ENCODE assay signal across 20 cellular contexts in genomic region chr1:19861034-19861433, GRCh38. TPM values are rescaled to one million over a fixed set of nuclear protein-coding genes. Genes with fewer than 3 reads are reported as not detected.
DNase-seq lines count a peak whose midpoint lies in the region; ATAC-seq and TF ChIP-seq lines count a peak whose summit lies in the region.
"Had no signal": no experiment of that assay in that cellular context is flagged by ENCODE, and none has a peak within 500 bp of the region (broad histone marks: within the 10 kb centered on the region; RNA-seq: fewer than 3 reads in every experiment).

No MANE protein-coding gene starts in this region.

- no peak overlapping the region for H2BK15ac ChIP-seq in IMR-90 (ENCODE audit: low read depth, low read length)

- H3K4me3 ChIP-seq in IMR-90 (ENCODE audit: insufficient read depth, low read depth, low read length): no peak overlapping the region
- H3K4me3 ChIP-seq in mammary epithelial cell (replicated peaks in 1 of 3; ENCODE audit: insufficient read depth in 1 of 3, low read depth in 2 of 3, low read length in 3 of 3): no peak overlapping the region
- peak overlapping the region in 1 of 2 donors; percentile 41 for H3K4me3 ChIP-seq in mucosa of rectum (ENCODE audit: low read length in 2 of 2)
- H3K4me3 ChIP-seq in dorsolateral prefrontal cortex: no peak overlapping the region
- H3K4me3 ChIP-seq: adrenal gland, GM23338 had no signal

- in situ Hi-C loops in IMR-90 (cut with MboI; ENCODE audit: low sequenced_read_pairs): no loop called here
- in situ Hi-C loops in mammary epithelial cell (cut with MboI; ENCODE audit: low sequenced_read_pairs in 2 of 2): no loop called here

- H4K20me1 ChIP-seq in IMR-90 (ENCODE audit: insufficient read depth, low read length) (no peaks in the 10 kb centered on the region), mammary epithelial cell (ENCODE audit: insufficient read depth, low read length) (no peaks in the 10 kb centered on the region)

- H3K9me3 ChIP-seq in IMR-90 (ENCODE audit: control insufficient read depth, insufficient read depth, low read length) (peaks cover 3% of the 10 kb centered on the region; the same call in 1 of the 2 replicates), mammary epithelial cell (replicated peaks; ENCODE audit: insufficient read depth, low read length) (no peaks in the 10 kb centered on the region), mucosa of rectum (ENCODE audit: control insufficient read depth in 2 of 2, low read length in 2 of 2) (no peaks in the 10 kb centered on the region)

- no peaks in the 10 kb centered on the region for H3K79me1 ChIP-seq in IMR-90 (ENCODE audit: low read depth in 1 of 2, low read length in 2 of 2)

- H2BK120ac ChIP-seq in IMR-90 (ENCODE audit: low read depth, low read length): no peak overlapping the region

- no peak overlapping the region for H3K4me2 ChIP-seq in IMR-90 (ENCODE audit: low read depth, low read length)
- H3K4me2 ChIP-seq in mammary epithelial cell (ENCODE audit: insufficient read depth, low read depth, low read length): no peak overlapping the region
- H3K4me2 ChIP-seq: GM23338 had no signal

- CTCF ChIA-PET in IMR-90 (lab: Yijun Ruan, JAX) (interaction anchor here (0.8 to 1.2 kb wide), 2 partner anchors 12 to 22 kb away, joined by 3 to 4 read pairs; partner anchors contain the start of gene OTUD3), mammary epithelial cell (lab: Charles Lee; ENCODE audit: low non-redundant PET) (no interaction called here)

- no peak overlapping the region for H4K91ac ChIP-seq in IMR-90 (ENCODE audit: insufficient read depth, low read depth, low read length)

- BruUV-seq in IMR-90 (replicated peaks; lab: Mats Ljungman, UMichigan): no TSS peak
- BruUV-seq in mammary epithelial cell (replicated peaks; lab: Mats Ljungman, UMichigan): no TSS peak

- no peak overlapping the region for H3K27ac ChIP-seq in IMR-90 (ENCODE audit: insufficient read depth, low read length)
- H3K27ac ChIP-seq in mammary epithelial cell (ENCODE audit: insufficient read depth, low read depth, low read length): no peak overlapping the region
- H3K27ac ChIP-seq in mucosa of rectum (ENCODE audit: low read depth in 2 of 2, low read length in 2 of 2): peak overlapping the region; percentile 88
- no peak overlapping the region for H3K27ac ChIP-seq in dorsolateral prefrontal cortex
- H3K27ac ChIP-seq: adrenal gland had no signal

- no peak overlapping the region for H2AK9ac ChIP-seq in IMR-90 (replicated peaks; ENCODE audit: low read depth, low read length, poor library complexity)

- H3K4ac ChIP-seq in IMR-90 (ENCODE audit: low read depth, low read length): no peak overlapping the region

- TF ChIP-seq CTCF in IMR-90 (conservative IDR thresholded peaks at IDR 0.05; ENCODE audit: low read depth, low read length) (no peak), mammary epithelial cell (conservative IDR thresholded peaks at IDR 0.05 in 1 of 2, IDR thresholded peaks at IDR 0.05 in 1 of 2; ENCODE audit: extremely low read depth in 1 of 2, insufficient read depth in 1 of 2, low read depth in 1 of 2, low read length in 2 of 2) (no peak), dorsolateral prefrontal cortex (IDR thresholded peaks at IDR 0.05 in 54 of 56, conservative IDR thresholded peaks at IDR 0.05 in 2 of 56; ENCODE audit: low read depth in 1 of 56, partially characterized antibody in 56 of 56) (no peak)

- H2AK5ac ChIP-seq in IMR-90 (ENCODE audit: low read depth, low read length): no peak overlapping the region

- no peak for ATAC-seq in IMR-90 (ENCODE audit: low read depth)
- ATAC-seq: activated T-cell treated with anti-CD3 and anti-CD28 coated beads, Interleukin-2, amount 50 U/mL, for 4 hours; GM23338; Right ventricle myocardium inferior had no signal

- no peak for TF ChIP-seq POLR2A in IMR-90 (IDR thresholded peaks at IDR 0.05; ENCODE audit: low read depth, low read length)

- H3K79me2 ChIP-seq in mammary epithelial cell (ENCODE audit: insufficient read depth, low read length): no peaks in the 10 kb centered on the region

- peaks cover 6% of the 10 kb centered on the region for H3K9me1 ChIP-seq in IMR-90 (ENCODE audit: insufficient read depth, low read length)

- H2BK20ac ChIP-seq in IMR-90 (ENCODE audit: low read depth, low read length): no peak overlapping the region

- H3K27me3 ChIP-seq in IMR-90 (ENCODE audit: control insufficient read depth, insufficient read depth, low read length) (peaks cover 3% of the 10 kb centered on the region), mammary epithelial cell (ENCODE audit: insufficient read depth, low read length) (no peaks in the 10 kb centered on the region), mucosa of rectum (ENCODE audit: control insufficient read depth in 2 of 2, insufficient read depth in 2 of 2, low read length in 2 of 2) (no peaks in the 10 kb centered on the region), dorsolateral prefrontal cortex (peaks cover 0 to 19% (median 0%) of the 10 kb centered on the region in 45 donors)
- H3K27me3 ChIP-seq: adrenal gland had no signal

- WGBS in IMR-90 (ENCODE audit: extremely low coverage in 2 of 2, insufficient read length in 1 of 2), 2 experiments: no CpG with 5 or more reads among the region's 2 CpGs
- WGBS in mammary epithelial cell (ENCODE audit: low coverage, missing lambda C conversion rate): 58% methylated on average over 2 of the region's 2 CpGs

- H3K9ac ChIP-seq in IMR-90 (ENCODE audit: low read depth, low read length) (no peak overlapping the region), mammary epithelial cell (ENCODE audit: insufficient read depth, low read length) (no peak overlapping the region), mucosa of rectum (ENCODE audit: low read depth in 1 of 2, low read length in 2 of 2) (peak overlapping the region; percentile 32 to 36)

- DNase-seq in COLO668 (lab: John Stamatoyannopoulos, UW; ENCODE audit: unreplicated experiment): peak; percentile 75
- DNase-seq in IMR-90: peak; percentile 19
- DNase-seq in mammary epithelial cell: peak; percentile 53
- DNase-seq in dorsolateral prefrontal cortex: no peak
- no peak for DNase-seq in cerebellum (ENCODE audit: low spot score)
- no peak for DNase-seq in stimulated activated naive CD4-positive, alpha-beta T cell treated with Interleukin-2 at 50 U/mL for 16 hours (lab: John Stamatoyannopoulos, UW)
- DNase-seq in NCI-H774 (lab: John Stamatoyannopoulos, UW): no peak
- DNase-seq: activated CD4-positive, alpha-beta T cell treated with anti-CD3 and anti-CD28 coated beads, Interleukin-2, amount 10 ng/mL, durations not matched to agents 24 days and 14 days; activated T-cell treated with anti-CD3 and anti-CD28 coated beads, Interleukin-2, amount 50 U/mL, for 4 hours; adrenal gland; DMS79 treated with DMSO at 0.1 percent for 48 hours; NCI-H187 treated with DMSO at 0.1 percent for 48 hours; NCI-H748 treated with DMSO at 0.1 percent for 48 hours; occipital lobe; substantia nigra had no signal

- no peak overlapping the region for H2BK5ac ChIP-seq in IMR-90 (ENCODE audit: low read depth, low read length, poor library complexity, severe bottlenecking)

- H4K8ac ChIP-seq in IMR-90 (ENCODE audit: low read depth in 2 of 2, low read length in 2 of 2): no peak overlapping the region

- no peak overlapping the region for H3K56ac ChIP-seq in IMR-90 (ENCODE audit: extremely low read depth, insufficient read depth, low read length)

- no peak overlapping the region for H4K5ac ChIP-seq in IMR-90 (ENCODE audit: low read depth, low read length)

- H2AFZ ChIP-seq in IMR-90 (replicated peaks; ENCODE audit: low read length, poor library complexity): no peak overlapping the region
- no peak overlapping the region for H2AFZ ChIP-seq in mammary epithelial cell (ENCODE audit: low read depth, low read length)
- H2AFZ ChIP-seq: GM23338 had no signal

- H3K4me1 ChIP-seq in IMR-90 (ENCODE audit: control insufficient read depth, insufficient read depth, low read length) (peaks cover 6% of the 10 kb centered on the region; the same call in 1 of the 2 replicates), mammary epithelial cell (ENCODE audit: insufficient read depth, low read length) (peaks cover 22% of the 10 kb centered on the region), mucosa of rectum (ENCODE audit: control insufficient read depth in 2 of 2, insufficient read depth in 2 of 2, low read length in 2 of 2) (peaks cover 16 to 17% of the 10 kb centered on the region in 2 donors)

- H3K18ac ChIP-seq in IMR-90 (ENCODE audit: low read depth, low read length): no peak overlapping the region; the same call in 1 of the 2 replicates

- no peak for TF ChIP-seq RAD21 in IMR-90 (IDR thresholded peaks at IDR 0.05; ENCODE audit: low read length)

- intact Hi-C loops in IMR-90 (cut with micrococcal nuclease) (no loop called here), mammary epithelial cell (cut with micrococcal nuclease) (no loop called here), dorsolateral prefrontal cortex (cut with DNase I) (no loop called here)

- dilution Hi-C loops in IMR-90 (cut with HindIII; ENCODE audit: low sequenced_read_pairs, unreplicated experiment): no loop called here
- dilution Hi-C loops in mammary epithelial cell (cut with HindIII; ENCODE audit: low sequenced_read_pairs): no loop called here

- H3K14ac ChIP-seq in IMR-90 (replicated peaks; ENCODE audit: low read depth, low read length): no peak overlapping the region

- H3K36me3 ChIP-seq in IMR-90 (ENCODE audit: control insufficient read depth, insufficient read depth, low read length) (no peaks in the 10 kb centered on the region), mammary epithelial cell (ENCODE audit: insufficient read depth, low read length) (no peaks in the 10 kb centered on the region), mucosa of rectum (ENCODE audit: control insufficient read depth in 2 of 2, insufficient read depth in 2 of 2, low read length in 2 of 2) (no peaks in the 10 kb centered on the region)
- H3K36me3 ChIP-seq: adrenal gland had no signal

- POLR2A ChIA-PET in IMR-90 (lab: Charles Lee; ENCODE audit: unreplicated experiment): no interaction called here

- H3K23ac ChIP-seq in IMR-90 (ENCODE audit: low read depth, low read length): no peak overlapping the region

TF ChIP-seq in IMR-90, 13 proteins besides CTCF, POLR2A, EP300 and RAD21 (continues in another document):
- TF ChIP-seq FOS (IDR thresholded peaks at IDR 0.05; ENCODE audit: low read depth, low read length): no peak

RNA-seq across cellular contexts. Expression of gene OTUD3, which starts 21.2 kb away (rescaled TPM):
- 2.9 and 6.1 TPM in 2 replicates for total RNA-seq in IMR-90 (2012; rRNA removed)
- 2.6 and 3.1 TPM in 2 replicates for polyA plus RNA-seq in IMR-90 (2012; rRNA removed)
- 0.89 and 1.4 TPM in 2 replicates for polyA plus RNA-seq in IMR-90 (2012; cell fraction: cytosol; rRNA removed)
- polyA plus RNA-seq in IMR-90 (2012; cell fraction: nucleus; rRNA removed; ENCODE audit: low replicate concordance): 4.3 and 10.2 TPM in 2 replicates
- 10 to 100 TPM in 1 of 2 donors, 1 to 10 TPM in 1; 3.3 to 11.5 TPM for total RNA-seq in mammary epithelial cell
- 2.2 TPM for polyA plus RNA-seq in mammary epithelial cell
- 0.62 TPM for polyA minus RNA-seq in mammary epithelial cell
- total RNA-seq in dorsolateral prefrontal cortex: 10 to 100 TPM; 16.6 to 72.2 (median 30.5) TPM
- total RNA-seq in cerebellum: 20.2 TPM

RNA-seq across cellular contexts. Expression of gene RNF186, which starts 46.0 kb away (rescaled TPM):
- not detected in 2 replicates for total RNA-seq in IMR-90 (2012; rRNA removed)
- polyA plus RNA-seq in IMR-90 (2012; rRNA removed): not detected in 2 replicates
- polyA plus RNA-seq in IMR-90 (2012; cell fraction: cytosol; rRNA removed): not detected in 2 replicates
- polyA plus RNA-seq in IMR-90 (2012; cell fraction: nucleus; rRNA removed; ENCODE audit: low replicate concordance): not detected in 2 replicates
- total RNA-seq in mammary epithelial cell: not detected
- polyA plus RNA-seq in mammary epithelial cell: not detected
- polyA minus RNA-seq in mammary epithelial cell: not detected
- not detected for total RNA-seq in dorsolateral prefrontal cortex
- not detected for total RNA-seq in cerebellum
- total RNA-seq: activated CD4-positive, alpha-beta T cell treated with anti-CD3 and anti-CD28 coated beads, Interleukin-2, amount 10 ng/mL, durations not matched to agents 24 days and 14 days; activated T-cell treated with anti-CD3 and anti-CD28 coated beads, Interleukin-2, amount 50 U/mL, for 4 hours; adrenal gland; fibroblast of lung; GM23338; occipital lobe; Right ventricle myocardium inferior; T-helper 2 cell treated with Interferon-gamma antibody and Interleukin-4, amounts not matched to agents 100 ng/mL and 5 ng/mL, for 36 hours had no signal
- polyA plus RNA-seq: adrenal gland, fibroblast of lung, GM23338 had no signal

Comparison
In these comparisons a context has a peak if more than half of its experiments do, and no peak if none do; other contexts are left out.
1. DNase-seq: peak in COLO668 (single experiment), IMR-90 (single experiment) and mammary epithelial cell (single experiment); none in dorsolateral prefrontal cortex (0 of 10), cerebellum (single experiment), stimulated activated naive CD4-positive, alpha-beta T cell treated with Interleukin-2 at 50 U/mL for 16 hours (single experiment) and NCI-H774 (single experiment).
2. H3K27ac ChIP-seq: peak in mucosa of rectum (2 of 2); none in IMR-90 (single experiment), mammary epithelial cell (single experiment) and dorsolateral prefrontal cortex (0 of 59).
3. H3K9ac ChIP-seq: peak in mucosa of rectum (2 of 2); none in IMR-90 (single experiment) and mammary epithelial cell (single experiment).